ENCODE assay signal across 1 cellular context in the genomic region with DNA sequence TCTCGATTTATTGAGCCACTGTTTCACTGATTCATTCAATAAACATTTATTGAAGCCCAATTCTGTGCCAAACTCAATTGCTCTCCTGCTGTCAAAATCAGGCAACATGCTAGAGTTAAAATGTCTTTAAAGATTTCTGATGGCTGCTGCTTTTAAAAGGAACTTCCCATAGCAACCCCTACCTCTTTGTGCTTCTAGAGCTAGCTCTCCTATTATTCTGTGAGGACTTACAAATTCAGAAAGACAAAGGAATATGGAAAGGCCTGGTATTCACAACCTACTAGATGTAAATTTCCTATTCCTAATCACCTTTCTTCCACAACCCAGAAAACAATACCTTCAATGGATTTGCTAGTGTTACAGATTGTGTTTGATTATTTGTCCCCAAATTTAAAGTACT.
TF ChIP-seq lines count a peak whose summit lies in the region.

No MANE protein-coding gene starts in this region.

TF ChIP-seq in WTC11, 78 proteins besides CTCF, POLR2A, EP300 and RAD21 (continued from another document):
- TF ChIP-seq, protein P1, sequence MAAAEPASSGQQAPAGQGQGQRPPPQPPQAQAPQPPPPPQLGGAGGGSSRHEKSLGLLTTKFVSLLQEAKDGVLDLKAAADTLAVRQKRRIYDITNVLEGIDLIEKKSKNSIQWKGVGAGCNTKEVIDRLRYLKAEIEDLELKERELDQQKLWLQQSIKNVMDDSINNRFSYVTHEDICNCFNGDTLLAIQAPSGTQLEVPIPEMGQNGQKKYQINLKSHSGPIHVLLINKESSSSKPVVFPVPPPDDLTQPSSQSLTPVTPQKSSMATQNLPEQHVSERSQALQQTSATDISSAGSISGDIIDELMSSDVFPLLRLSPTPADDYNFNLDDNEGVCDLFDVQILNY (CRISPR knock-in tag; IDR thresholded peaks at IDR 0.05), result no peak
- no peak for TF ChIP-seq ETV6 (CRISPR knock-in tag; IDR thresholded peaks at IDR 0.05)
